Comparison of ENCODE assay signal across 9 cellular contexts in genomic region chr2:28355521-28356094, GRCh38. TPM values are rescaled to one million over a fixed set of nuclear protein-coding genes. Genes with fewer than 3 reads are reported as not detected.
A peak's percentile ranks its signal among the peaks of the same experiment; 100 is the strongest.
DNase-seq lines count a peak whose midpoint lies in the region; ATAC-seq, FAIRE-seq and TF ChIP-seq lines count a peak whose summit lies in the region.
"Had no signal": no experiment of that assay in that cellular context is flagged by ENCODE, and none has a peak within 500 bp of the region (broad histone marks: within the 10 kb centered on the region; RNA-seq: fewer than 3 reads in every experiment).

No MANE protein-coding gene starts in this region.

- peak overlapping the region in 1 of 2 donors; percentile 69 for H3K27ac Mint-ChIP-seq in natural killer cell treated with Interleukin-12 subunit alpha and Interleukin-12 subunit beta and Interleukin-15 and Interleukin-18, amount 100 ng/mL, for 72 hours

- TF ChIP-seq RAD21 in A549 (conservative IDR thresholded peaks at IDR 0.05 in 1 of 2, IDR thresholded peaks at IDR 0.05 in 1 of 2) = no peak

- H3K27me3 Mint-ChIP-seq in natural killer cell treated with Interleukin-12 subunit alpha and Interleukin-12 subunit beta and Interleukin-15 and Interleukin-18, amount 100 ng/mL, for 72 hours = no peaks in the 10 kb centered on the region

- no peaks in the 10 kb centered on the region for H3K9me3 Mint-ChIP-seq in natural killer cell treated with Interleukin-12 subunit alpha and Interleukin-12 subunit beta and Interleukin-15 and Interleukin-18, amount 100 ng/mL, for 72 hours

- CTCF ChIA-PET in A549 (lab: Yijun Ruan, JAX) = interaction anchor here (0.5 to 2.1 kb wide), 2 partner anchors 25 to 711 kb away, joined by 3 to 6 read pairs; no protein-coding TSS in a partner anchor

- POLR2A ChIA-PET in A549 (lab: Yijun Ruan, JAX) = interaction anchor here (1.0 kb wide), 1 partner anchor 34 kb away, joined by 4 read pairs; no protein-coding TSS in a partner anchor

- no peak for TF ChIP-seq EP300 in A549 (IDR thresholded peaks at IDR 0.05)

- 92% methylated on average over 5 of the region's 6 CpGs for WGBS in A549 (ENCODE audit: missing lambda C conversion rate)

- ATAC-seq in A549 (peak in 1 of 2 experiments; percentile 5; a peak in 2 of 6 replicates), esophagus mucosa (peak; percentile 6), GM19023 (IDR thresholded peaks at IDR 0.05; ENCODE audit: unreplicated experiment) (no peak), GM21825 (IDR thresholded peaks at IDR 0.05; ENCODE audit: unreplicated experiment) (no peak)
- ATAC-seq in natural killer cell treated with Interleukin-12 subunit alpha and Interleukin-12 subunit beta and Interleukin-15 and Interleukin-18, amount 100 ng/mL, for 72 hours = no peak

- no peaks in the 10 kb centered on the region for H3K36me3 Mint-ChIP-seq in natural killer cell treated with Interleukin-12 subunit alpha and Interleukin-12 subunit beta and Interleukin-15 and Interleukin-18, amount 100 ng/mL, for 72 hours

- peaks cover 19 to 30% of the 10 kb centered on the region in 2 donors for H3K4me1 Mint-ChIP-seq in natural killer cell treated with Interleukin-12 subunit alpha and Interleukin-12 subunit beta and Interleukin-15 and Interleukin-18, amount 100 ng/mL, for 72 hours (ENCODE audit: low read depth in 2 of 2)

- no peak overlapping the region for H3K4me2 ChIP-seq in A549

- no peak for TF ChIP-seq POLR2A in A549 (IDR thresholded peaks at IDR 0.05; ENCODE audit: low read length)

- H3K4me1 ChIP-seq in A549 = peaks cover 21% of the 10 kb centered on the region

- no peak overlapping the region for H3K4me3 ChIP-seq in A549

- peak overlapping the region; percentile 47 to 83 for H3K27ac ChIP-seq in A549

- no peaks in the 10 kb centered on the region for H3K9me3 ChIP-seq in A549
- H3K9me3 ChIP-seq: Caco-2 had no signal

- no peak for FAIRE-seq in A549 (lab: Jason Lieb, UNC)

- H3K4me3 Mint-ChIP-seq in natural killer cell treated with Interleukin-12 subunit alpha and Interleukin-12 subunit beta and Interleukin-15 and Interleukin-18, amount 100 ng/mL, for 72 hours = no peak overlapping the region

- DNase-seq in A549 (ENCODE audit: low read depth in 1 of 2, low spot score in 1 of 2) = no peak
- peak; percentile 42 for DNase-seq in natural killer cell treated with Interleukin-12 subunit alpha and Interleukin-12 subunit beta and Interleukin-15 and Interleukin-18, amount 100 ng/mL, for 72 hours (ENCODE audit: low spot score)
- DNase-seq in NCI-H2081 treated with DMSO at 0.1 percent for 48 hours (lab: John Stamatoyannopoulos, UW) = no peak
- DNase-seq in activated gamma-delta T cell (lab: John Stamatoyannopoulos, UW) = no peak
- DNase-seq: Caco-2 had no signal

- TF ChIP-seq CTCF in A549 (IDR thresholded peaks at IDR 0.05) = no peak

TF ChIP-seq in A549, 52 proteins besides CTCF, POLR2A, EP300 and RAD21:
- TF ChIP-seq EHF (CRISPR knock-in tag; IDR thresholded peaks at IDR 0.05) = no peak
- no peak for TF ChIP-seq BCL3 (IDR thresholded peaks at IDR 0.05)
- no peak for TF ChIP-seq ELK1 (IDR thresholded peaks at IDR 0.05; ENCODE audit: low read depth, low read length)
- no peak for TF ChIP-seq CHD4 (IDR thresholded peaks at IDR 0.05; ENCODE audit: borderline replicate concordance)
- no peak for TF ChIP-seq RCOR1 (IDR thresholded peaks at IDR 0.05; ENCODE audit: low read depth, low read length)
- no peak for TF ChIP-seq MYC (IDR thresholded peaks at IDR 0.05; ENCODE audit: borderline replicate concordance, low read length)
- no peak for TF ChIP-seq HOXB13 (CRISPR knock-in tag; IDR thresholded peaks at IDR 0.05; ENCODE audit: low read depth)
- TF ChIP-seq ZSCAN20 (CRISPR knock-in tag; IDR thresholded peaks at IDR 0.05) = no peak
- no peak for TF ChIP-seq ESRRA (IDR thresholded peaks at IDR 0.05; ENCODE audit: borderline replicate concordance, low read length)
- no peak for TF ChIP-seq RFX5 (IDR thresholded peaks at IDR 0.05)
- no peak for TF ChIP-seq BHLHE40 (IDR thresholded peaks at IDR 0.05; ENCODE audit: low read depth, low read length)
- no peak for TF ChIP-seq NR3C1 (IDR thresholded peaks at IDR 0.05)
- no peak for TF ChIP-seq KDM5A (IDR thresholded peaks at IDR 0.05)

TF ChIP-seq in PFSK-1, 5 proteins besides CTCF, POLR2A, EP300 and RAD21:
- TF ChIP-seq REST (IDR thresholded peaks at IDR 0.05; ENCODE audit: insufficient read depth in 1 of 2, low read depth in 2 of 2, low read length in 2 of 2) (no peak), TAF1 (IDR thresholded peaks at IDR 0.05; ENCODE audit: borderline replicate concordance, insufficient read depth, low read length) (no peak), FOXP2 (optimal IDR thresholded peaks at IDR 0.05; ENCODE audit: borderline replicate concordance, extremely low read depth, extremely low read length, insufficient read depth) (peak; percentile 32), POLR2AphosphoS5 (IDR thresholded peaks at IDR 0.05; ENCODE audit: low read depth, low read length) (no peak)

RNA-seq across cellular contexts. Expression of gene FOSL2, which starts 37.0 kb away (rescaled TPM):
- polyA plus RNA-seq in A549 (2011; rRNA removed) (45.7 and 50.6 TPM in 2 replicates), A549 (2017; fragmentation: RNase III; extraction: RNeasy Plus Mini Kit Qiagen cat#74134 plus additional on column Dnase treatment) (68.1 to 73.4 TPM (median 69.0 TPM) in 3 replicates)
- 26.7 and 37.2 TPM in 2 replicates for polyA plus RNA-seq in A549 (2012; cell fraction: cytosol; rRNA removed)
- 89.7 and 95.0 TPM in 2 replicates for polyA plus RNA-seq in A549 (2012; cell fraction: nucleus; rRNA removed)
- polyA minus RNA-seq in A549 (2011; rRNA and poly(A)+ RNA removed) = 86.7 and 103 TPM in 2 replicates
- polyA plus RNA-seq in PFSK-1 (2012; ENCODE audit: insufficient read length, low read depth) = 20.8 TPM
- 166 TPM for total RNA-seq in esophagus mucosa
- 10 to 100 TPM; 44.5 to 52.5 TPM for total RNA-seq in natural killer cell treated with Interleukin-12 subunit alpha and Interleukin-12 subunit beta and Interleukin-15 and Interleukin-18, amount 100 ng/mL, for 72 hours
